ENCODE assay signal across 1 cellular context in the genomic region with DNA sequence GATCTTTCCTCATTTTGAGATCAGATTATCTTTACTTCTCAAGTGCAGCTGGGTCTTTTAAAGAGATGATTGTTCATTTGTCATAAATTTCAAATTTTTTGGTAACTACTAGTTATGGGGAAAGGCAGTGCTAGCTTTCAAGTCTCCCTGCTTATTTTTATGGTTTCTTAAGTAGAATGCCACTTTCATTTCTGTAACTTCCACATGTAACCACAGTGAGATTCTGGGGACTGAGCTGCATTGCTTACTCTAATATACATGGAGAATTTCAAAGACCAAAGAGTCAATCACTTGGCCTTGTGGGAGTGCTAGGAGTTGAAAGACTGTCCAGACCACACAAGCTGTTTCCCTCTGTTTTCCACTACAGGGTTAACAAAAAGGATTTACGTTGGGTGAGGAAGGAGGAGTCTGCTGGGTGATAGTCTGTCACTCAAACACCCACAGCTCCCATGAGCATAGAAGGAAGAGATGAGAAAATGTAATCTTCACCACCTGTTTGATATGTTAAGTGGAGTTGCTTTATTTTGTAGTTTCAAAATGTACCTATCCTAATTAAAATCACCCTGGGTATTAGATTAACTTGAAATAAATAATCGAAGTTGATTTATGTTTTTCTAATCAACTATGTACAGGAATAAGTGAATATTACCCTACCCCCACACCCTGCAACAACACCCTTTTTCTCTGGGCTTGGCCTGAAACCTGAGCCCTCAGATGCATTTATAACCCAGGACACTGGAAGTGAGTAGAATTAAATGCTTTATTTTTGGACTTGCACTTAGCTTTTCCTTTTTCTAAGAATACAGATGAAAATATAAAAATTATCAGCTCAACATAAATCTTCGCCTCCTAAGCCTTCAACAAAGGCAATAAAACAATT.
TF ChIP-seq lines count a peak whose summit lies in the region.

No MANE protein-coding gene starts in this region.

TF ChIP-seq in H1, 55 proteins besides CTCF, POLR2A, EP300 and RAD21:
- TF ChIP-seq TCF12 (IDR thresholded peaks at IDR 0.05; ENCODE audit: low read depth, low read length) (no peak), EGR1 (IDR thresholded peaks at IDR 0.05; ENCODE audit: borderline replicate concordance, low read depth, low read length) (no peak), CREB1 (IDR thresholded peaks at IDR 0.05) (no peak), RXRA (IDR thresholded peaks at IDR 0.05; ENCODE audit: insufficient read depth, low read depth, low read length) (no peak), TBP (IDR thresholded peaks at IDR 0.05; ENCODE audit: low read depth, low read length) (no peak)
